Comparison of ENCODE assay signal across 11 cellular contexts in genomic region chr22:21876486-21877176, GRCh38. TPM values are rescaled to one million over a fixed set of nuclear protein-coding genes. Genes with fewer than 3 reads are reported as not detected.
DNase-seq lines count a peak whose midpoint lies in the region; ATAC-seq and TF ChIP-seq lines count a peak whose summit lies in the region.
"Had no signal": no experiment of that assay in that cellular context is flagged by ENCODE, and none has a peak within 500 bp of the region (broad histone marks: within the 10 kb centered on the region; RNA-seq: fewer than 3 reads in every experiment).

No MANE protein-coding gene starts in this region.

- H3K9me3 Mint-ChIP-seq in MCF 10A (ENCODE audit: unreplicated experiment): no peaks in the 10 kb centered on the region
- no peaks in the 10 kb centered on the region for H3K9me3 Mint-ChIP-seq in T-helper 1 cell treated with Interleukin-12 subunit alpha and Interleukin-12 subunit beta and Interleukin-4 antibody, amounts not matched to agents 30 μg/mL and 1 μg/mL, for 36 hours
- no peaks in the 10 kb centered on the region for H3K9me3 Mint-ChIP-seq in stimulated activated naive CD8-positive, alpha-beta T cell treated with anti-CD3 and anti-CD28 coated beads, Interleukin-15, Interleukin-2, amounts not matched to agents 100 ng/mL and 50 ng/mL, for 24 hours
- H3K9me3 Mint-ChIP-seq: type B pancreatic cell had no signal

- H3K27ac ChIP-seq in breast epithelium: no peak overlapping the region
- H3K27ac ChIP-seq: hepatocyte had no signal

- POLR2A ChIA-PET in MCF 10A (lab: Yijun Ruan, JAX): interaction anchor here (0.7 to 1.4 kb wide), 3 partner anchors 10 to 61 kb away, joined by 3 to 10 read pairs (median 3); partner anchors contain the start of gene MAPK1

- peaks cover 7% of the 10 kb centered on the region for H3K36me3 Mint-ChIP-seq in MCF 10A (ENCODE audit: insufficient read depth, unreplicated experiment)
- peaks cover 2% of the 10 kb centered on the region for H3K36me3 Mint-ChIP-seq in T-helper 1 cell treated with Interleukin-12 subunit alpha and Interleukin-12 subunit beta and Interleukin-4 antibody, amounts not matched to agents 30 μg/mL and 1 μg/mL, for 36 hours (ENCODE audit: low read depth)
- no peaks in the 10 kb centered on the region for H3K36me3 Mint-ChIP-seq in stimulated activated naive CD8-positive, alpha-beta T cell treated with anti-CD3 and anti-CD28 coated beads, Interleukin-15, Interleukin-2, amounts not matched to agents 100 ng/mL and 50 ng/mL, for 24 hours (ENCODE audit: low read depth)

- no peak for TF ChIP-seq CTCF in MCF 10A (IDR thresholded peaks at IDR 0.05; ENCODE audit: unreplicated experiment)
- TF ChIP-seq CTCF in breast epithelium (IDR thresholded peaks at IDR 0.05): no peak

- ATAC-seq in GM19395 (IDR thresholded peaks at IDR 0.05; ENCODE audit: unreplicated experiment): no peak

- no peak overlapping the region for H3K4me3 ChIP-seq in breast epithelium
- H3K4me3 ChIP-seq: hepatocyte had no signal

- peak; percentile 28 for DNase-seq in MCF 10A (ENCODE audit: unreplicated experiment)
- DNase-seq in breast epithelium (ENCODE audit: low spot score in 2 of 2): no peak
- DNase-seq in fibroblast of gingiva (ENCODE audit: low read depth): peak; percentile 56
- DNase-seq in mucosa of gallbladder (ENCODE audit: low spot score): no peak
- DNase-seq in HPDE6-E6E7 (ENCODE audit: extremely low spot score): no peak
- DNase-seq: NK-92 treated with Interleukin-12 subunit alpha and Interleukin-12 subunit beta, amount 100 ng/mL, for 24 hours had no signal

- no peaks in the 10 kb centered on the region for H3K27me3 Mint-ChIP-seq in MCF 10A (ENCODE audit: insufficient read depth, unreplicated experiment)
- peaks cover 27% of the 10 kb centered on the region for H3K27me3 Mint-ChIP-seq in T-helper 1 cell treated with Interleukin-12 subunit alpha and Interleukin-12 subunit beta and Interleukin-4 antibody, amounts not matched to agents 30 μg/mL and 1 μg/mL, for 36 hours (ENCODE audit: low read depth)
- peaks cover 4% of the 10 kb centered on the region for H3K27me3 Mint-ChIP-seq in stimulated activated naive CD8-positive, alpha-beta T cell treated with anti-CD3 and anti-CD28 coated beads, Interleukin-15, Interleukin-2, amounts not matched to agents 100 ng/mL and 50 ng/mL, for 24 hours
- H3K27me3 Mint-ChIP-seq: type B pancreatic cell had no signal

- H3K4me1 ChIP-seq in breast epithelium: no peaks in the 10 kb centered on the region

- H3K36me3 ChIP-seq in breast epithelium: no peaks in the 10 kb centered on the region

- intact Hi-C loops in MCF 10A (cut with micrococcal nuclease): no loop called here
- intact Hi-C loops in breast epithelium (cut with DNase I; ENCODE audit: low total_unique reads): no loop called here

- CTCF ChIA-PET in MCF 10A (lab: Yijun Ruan, JAX): interaction anchor here (0.5 to 1.9 kb wide), 2 partner anchors 12 to 218 kb away, joined by 3 to 4 read pairs; no protein-coding TSS in a partner anchor

- no TSS peak for BruUV-seq in MCF 10A (replicated peaks; lab: Mats Ljungman, UMichigan)

- peak overlapping the region; percentile 60 for H3K27ac Mint-ChIP-seq in MCF 10A (ENCODE audit: low read depth, unreplicated experiment)
- H3K27ac Mint-ChIP-seq in T-helper 1 cell treated with Interleukin-12 subunit alpha and Interleukin-12 subunit beta and Interleukin-4 antibody, amounts not matched to agents 30 μg/mL and 1 μg/mL, for 36 hours: peak overlapping the region; percentile 68
- peak overlapping the region; percentile 89 for H3K27ac Mint-ChIP-seq in stimulated activated naive CD8-positive, alpha-beta T cell treated with anti-CD3 and anti-CD28 coated beads, Interleukin-15, Interleukin-2, amounts not matched to agents 100 ng/mL and 50 ng/mL, for 24 hours
- H3K27ac Mint-ChIP-seq: type B pancreatic cell had no signal

- peaks cover 8% of the 10 kb centered on the region for H3K4me1 Mint-ChIP-seq in MCF 10A (ENCODE audit: insufficient read depth, unreplicated experiment)
- peaks cover 6% of the 10 kb centered on the region for H3K4me1 Mint-ChIP-seq in T-helper 1 cell treated with Interleukin-12 subunit alpha and Interleukin-12 subunit beta and Interleukin-4 antibody, amounts not matched to agents 30 μg/mL and 1 μg/mL, for 36 hours (ENCODE audit: low read depth)
- H3K4me1 Mint-ChIP-seq in stimulated activated naive CD8-positive, alpha-beta T cell treated with anti-CD3 and anti-CD28 coated beads, Interleukin-15, Interleukin-2, amounts not matched to agents 100 ng/mL and 50 ng/mL, for 24 hours (ENCODE audit: low read depth): peaks cover 20% of the 10 kb centered on the region

- no peaks in the 10 kb centered on the region for H3K27me3 ChIP-seq in breast epithelium
- H3K27me3 ChIP-seq: hepatocyte had no signal

- no peak overlapping the region for H3K4me3 Mint-ChIP-seq in MCF 10A (ENCODE audit: unreplicated experiment)
- no peak overlapping the region for H3K4me3 Mint-ChIP-seq in T-helper 1 cell treated with Interleukin-12 subunit alpha and Interleukin-12 subunit beta and Interleukin-4 antibody, amounts not matched to agents 30 μg/mL and 1 μg/mL, for 36 hours
- H3K4me3 Mint-ChIP-seq in stimulated activated naive CD8-positive, alpha-beta T cell treated with anti-CD3 and anti-CD28 coated beads, Interleukin-15, Interleukin-2, amounts not matched to agents 100 ng/mL and 50 ng/mL, for 24 hours: peak overlapping the region; percentile 8
- H3K4me3 Mint-ChIP-seq: type B pancreatic cell had no signal

- H3K9me3 ChIP-seq in breast epithelium: no peaks in the 10 kb centered on the region

- TF ChIP-seq POLR2A in breast epithelium (IDR thresholded peaks at IDR 0.05): no peak

RNA-seq across cellular contexts. Expression of gene MAPK1, which starts 9.2 kb away (rescaled TPM):
- total RNA-seq in MCF 10A (2022): 123 and 145 TPM in 2 replicates
- total RNA-seq in breast epithelium: 10 to 100 TPM; 43.3 to 49.9 (median 44.0) TPM
- total RNA-seq in mucosa of gallbladder: 131 TPM

Comparison
In these comparisons a context has a peak if more than half of its experiments do, and no peak if none do; other contexts are left out.
1. DNase-seq: peak in MCF 10A (single experiment) and fibroblast of gingiva (single experiment); none in breast epithelium (0 of 2), mucosa of gallbladder (single experiment) and HPDE6-E6E7 (single experiment).
2. Peak in every context shown above with its lines, with median percentiles within 50 percentile points of each other: H3K27ac Mint-ChIP-seq.